Comparison of ENCODE assay signal across 1 cellular context in the genomic region with DNA sequence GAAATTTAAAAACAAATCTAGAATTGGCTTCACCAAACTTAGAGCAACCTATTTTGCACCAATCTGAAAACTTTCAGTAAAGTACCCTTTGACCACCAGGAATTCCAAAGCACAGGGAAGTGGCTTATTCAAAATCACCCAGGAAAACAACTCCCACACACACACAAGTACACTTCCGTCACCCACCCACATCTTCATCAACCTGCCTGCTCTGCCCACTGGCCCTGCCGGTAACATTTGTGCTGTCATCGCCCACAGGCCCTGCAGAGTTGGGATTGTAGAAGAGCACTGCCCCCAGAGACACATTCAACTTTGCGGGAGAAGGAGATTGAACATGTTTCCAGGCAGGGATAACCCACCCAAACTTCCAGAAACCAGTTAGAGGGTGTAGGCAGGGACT.
TF ChIP-seq lines count a peak whose summit lies in the region.

No MANE protein-coding gene starts in this region.

TF ChIP-seq in HepG2, 621 proteins besides CTCF, POLR2A, EP300 and RAD21:
- TF ChIP-seq, protein P1, sequence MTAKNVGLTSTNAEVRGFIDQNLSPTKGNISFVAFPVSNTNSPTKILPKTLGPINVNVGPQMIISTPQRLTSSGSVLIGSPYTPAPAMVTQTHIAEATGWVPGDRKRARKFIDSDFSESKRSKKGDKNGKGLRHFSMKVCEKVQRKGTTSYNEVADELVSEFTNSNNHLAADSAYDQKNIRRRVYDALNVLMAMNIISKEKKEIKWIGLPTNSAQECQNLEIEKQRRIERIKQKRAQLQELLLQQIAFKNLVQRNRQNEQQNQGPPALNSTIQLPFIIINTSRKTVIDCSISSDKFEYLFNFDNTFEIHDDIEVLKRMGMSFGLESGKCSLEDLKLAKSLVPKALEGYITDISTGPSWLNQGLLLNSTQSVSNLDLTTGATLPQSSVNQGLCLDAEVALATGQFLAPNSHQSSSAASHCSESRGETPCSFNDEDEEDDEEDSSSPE (CRISPR knock-in tag; IDR thresholded peaks at IDR 0.05), result no peak
- no peak for TF ChIP-seq SIN3B (IDR thresholded peaks at IDR 0.05; ENCODE audit: low read length)
- TF ChIP-seq AKAP8 (CRISPR knock-in tag; IDR thresholded peaks at IDR 0.05), result no peak
- TF ChIP-seq ZSCAN30 (CRISPR knock-in tag; IDR thresholded peaks at IDR 0.05), result no peak
- TF ChIP-seq, protein P2, sequence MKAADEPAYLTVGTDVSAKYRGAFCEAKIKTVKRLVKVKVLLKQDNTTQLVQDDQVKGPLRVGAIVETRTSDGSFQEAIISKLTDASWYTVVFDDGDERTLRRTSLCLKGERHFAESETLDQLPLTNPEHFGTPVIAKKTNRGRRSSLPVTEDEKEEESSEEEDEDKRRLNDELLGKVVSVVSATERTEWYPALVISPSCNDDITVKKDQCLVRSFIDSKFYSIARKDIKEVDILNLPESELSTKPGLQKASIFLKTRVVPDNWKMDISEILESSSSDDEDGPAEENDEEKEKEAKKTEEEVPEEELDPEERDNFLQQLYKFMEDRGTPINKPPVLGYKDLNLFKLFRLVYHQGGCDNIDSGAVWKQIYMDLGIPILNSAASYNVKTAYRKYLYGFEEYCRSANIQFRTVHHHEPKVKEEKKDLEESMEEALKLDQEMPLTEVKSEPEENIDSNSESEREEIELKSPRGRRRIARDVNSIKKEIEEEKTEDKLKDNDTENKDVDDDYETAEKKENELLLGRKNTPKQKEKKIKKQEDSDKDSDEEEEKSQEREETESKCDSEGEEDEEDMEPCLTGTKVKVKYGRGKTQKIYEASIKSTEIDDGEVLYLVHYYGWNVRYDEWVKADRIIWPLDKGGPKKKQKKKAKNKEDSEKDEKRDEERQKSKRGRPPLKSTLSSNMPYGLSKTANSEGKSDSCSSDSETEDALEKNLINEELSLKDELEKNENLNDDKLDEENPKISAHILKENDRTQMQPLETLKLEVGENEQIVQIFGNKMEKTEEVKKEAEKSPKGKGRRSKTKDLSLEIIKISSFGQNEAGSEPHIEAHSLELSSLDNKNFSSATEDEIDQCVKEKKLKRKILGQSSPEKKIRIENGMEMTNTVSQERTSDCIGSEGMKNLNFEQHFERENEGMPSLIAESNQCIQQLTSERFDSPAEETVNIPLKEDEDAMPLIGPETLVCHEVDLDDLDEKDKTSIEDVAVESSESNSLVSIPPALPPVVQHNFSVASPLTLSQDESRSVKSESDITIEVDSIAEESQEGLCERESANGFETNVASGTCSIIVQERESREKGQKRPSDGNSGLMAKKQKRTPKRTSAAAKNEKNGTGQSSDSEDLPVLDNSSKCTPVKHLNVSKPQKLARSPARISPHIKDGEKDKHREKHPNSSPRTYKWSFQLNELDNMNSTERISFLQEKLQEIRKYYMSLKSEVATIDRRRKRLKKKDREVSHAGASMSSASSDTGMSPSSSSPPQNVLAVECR (CRISPR knock-in tag; IDR thresholded peaks at IDR 0.05; ENCODE audit: borderline replicate concordance), result no peak
- no peak for TF ChIP-seq ZNF331 (CRISPR knock-in tag; IDR thresholded peaks at IDR 0.05)
- TF ChIP-seq ZNF143 (CRISPR knock-in tag; IDR thresholded peaks at IDR 0.05), result no peak
